ENCODE assay signal across 20 cellular contexts in the genomic region with DNA sequence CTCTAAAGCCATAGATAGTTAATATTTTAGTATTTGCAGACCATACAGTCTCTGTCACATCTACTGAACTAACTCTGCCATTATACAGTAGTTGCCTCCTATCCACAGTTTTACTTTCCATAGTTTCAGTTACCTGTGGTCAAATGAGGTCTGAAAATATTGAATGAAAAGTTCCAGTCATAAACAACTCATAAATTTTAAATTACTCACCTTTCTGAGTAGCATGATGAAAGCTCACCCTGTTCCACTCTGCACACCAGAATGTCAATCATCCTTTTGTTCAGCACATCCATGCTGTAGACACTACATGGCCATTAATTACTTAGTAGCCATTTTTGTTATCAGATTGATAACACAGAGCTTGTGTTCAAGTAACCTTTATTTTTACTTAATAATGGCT. TPM values are rescaled to one million over a fixed set of nuclear protein-coding genes. Genes with fewer than 3 reads are reported as not detected.
DNase-seq lines count a peak whose midpoint lies in the region; ATAC-seq, FAIRE-seq and TF ChIP-seq lines count a peak whose summit lies in the region.
"Had no signal": no experiment of that assay in that cellular context is flagged by ENCODE, and none has a peak within 500 bp of the region (broad histone marks: within the 10 kb centered on the region; RNA-seq: fewer than 3 reads in every experiment).

No MANE protein-coding gene starts in this region.

- peaks cover 14% of the 10 kb centered on the region for H3K9me3 Mint-ChIP-seq in activated T-helper 2 cell treated with anti-CD3 and anti-CD28 coated beads, Interferon-gamma antibody, Interleukin-2, Interleukin-4, amounts not matched to agents 10 μg/mL and 5 μg/mL and 100 μg/mL, durations not matched to agents 14 hours and 24 hours and 36 hours

- POLR2A ChIA-PET in Panc1 (lab: Charles Lee): no interaction called here

- ATAC-seq in Panc1: no peak
- ATAC-seq in foreskin keratinocyte: peak; percentile 45
- no peak for ATAC-seq in HG02938 (IDR thresholded peaks at IDR 0.05; ENCODE audit: unreplicated experiment)
- ATAC-seq: GM23338 had no signal

- TF ChIP-seq CTCF in Panc1 (IDR thresholded peaks at IDR 0.05) (no peak), bronchial epithelial cell (IDR thresholded peaks at IDR 0.05; ENCODE audit: insufficient read depth, low read length, severe bottlenecking) (no peak), foreskin keratinocyte (conservative IDR thresholded peaks at IDR 0.05) (no peak)

- H3K27me3 ChIP-seq in Panc1 (ENCODE audit: control insufficient read depth, insufficient read depth, low read length): no peaks in the 10 kb centered on the region
- H3K27me3 ChIP-seq in bronchial epithelial cell (ENCODE audit: control insufficient read depth, insufficient read depth, low read length): no peaks in the 10 kb centered on the region
- no peaks in the 10 kb centered on the region for H3K27me3 ChIP-seq in foreskin keratinocyte

- DNase-seq in M059J (ENCODE audit: low read depth): peak; percentile 44
- no peak for DNase-seq in Panc1 (ENCODE audit: low read depth, low spot score)
- DNase-seq in bronchial epithelial cell (ENCODE audit: low read depth): peak; percentile 72
- DNase-seq in foreskin keratinocyte: peak in 1 of 2 donors; percentile 79
- DNase-seq in pons (ENCODE audit: low spot score): no peak
- DNase-seq in cerebellar nuclear complex (lab: John Stamatoyannopoulos, UW): no peak
- DNase-seq in activated T-helper 2 cell treated with anti-CD3 and anti-CD28 coated beads, Interferon-gamma antibody, Interleukin-2, Interleukin-4, amounts not matched to agents 10 μg/mL and 5 μg/mL and 100 μg/mL, durations not matched to agents 14 hours and 24 hours and 36 hours (ENCODE audit: low spot score): no peak
- DNase-seq: AML-193; CD4-positive, alpha-beta memory T cell; DMS153; DMS79; GDM1; HCEC 1CT; IMR-90 had no signal

- in situ Hi-C loops in Panc1 (cut with HindIII; ENCODE audit: low pct_unique_long_range_greater_than_20kb, low sequenced_read_pairs): no loop called here

- peaks cover 42% of the 10 kb centered on the region for H3K9me3 ChIP-seq in Panc1 (ENCODE audit: control insufficient read depth, insufficient read depth, low read depth, low read length)

- no peaks in the 10 kb centered on the region for H3K36me3 ChIP-seq in Panc1 (ENCODE audit: control insufficient read depth, insufficient read depth, low read length)
- H3K36me3 ChIP-seq in bronchial epithelial cell (ENCODE audit: control insufficient read depth, insufficient read depth, low read length): no peaks in the 10 kb centered on the region

- intact Hi-C loops in Panc1 (cut with micrococcal nuclease; ENCODE audit: unreplicated experiment): no loop called here
- intact Hi-C loops in activated T-helper 2 cell treated with anti-CD3 and anti-CD28 coated beads, Interferon-gamma antibody, Interleukin-2, Interleukin-4, amounts not matched to agents 10 μg/mL and 5 μg/mL and 100 μg/mL, durations not matched to agents 14 hours and 24 hours and 36 hours (cut with micrococcal nuclease): no loop called here

- H3K4me3 ChIP-seq in Panc1 (ENCODE audit: low read depth in 2 of 2, low read length in 2 of 2): no peak overlapping the region
- H3K4me3 ChIP-seq in bronchial epithelial cell (ENCODE audit: low read depth, low read length): no peak overlapping the region
- H3K4me3 ChIP-seq: GM23338 had no signal

- no peak overlapping the region for H3K4me3 Mint-ChIP-seq in activated T-helper 2 cell treated with anti-CD3 and anti-CD28 coated beads, Interferon-gamma antibody, Interleukin-2, Interleukin-4, amounts not matched to agents 10 μg/mL and 5 μg/mL and 100 μg/mL, durations not matched to agents 14 hours and 24 hours and 36 hours (ENCODE audit: low read depth)
- H3K4me3 Mint-ChIP-seq: CD4-positive, alpha-beta memory T cell; GM23338 had no signal

- no TSS peak for BruUV-seq in Panc1 (replicated peaks; lab: Mats Ljungman, UMichigan)

- CTCF ChIA-PET in Panc1 (lab: Charles Lee): no interaction called here

- no peak overlapping the region for H3K27ac Mint-ChIP-seq in activated T-helper 2 cell treated with anti-CD3 and anti-CD28 coated beads, Interferon-gamma antibody, Interleukin-2, Interleukin-4, amounts not matched to agents 10 μg/mL and 5 μg/mL and 100 μg/mL, durations not matched to agents 14 hours and 24 hours and 36 hours
- H3K27ac Mint-ChIP-seq: CD4-positive, alpha-beta memory T cell; GM23338 had no signal

- no peak for FAIRE-seq in bronchial epithelial cell (lab: Jason Lieb, UNC)
- FAIRE-seq: GM18507, H54 had no signal

- no peaks in the 10 kb centered on the region for H3K4me1 Mint-ChIP-seq in activated T-helper 2 cell treated with anti-CD3 and anti-CD28 coated beads, Interferon-gamma antibody, Interleukin-2, Interleukin-4, amounts not matched to agents 10 μg/mL and 5 μg/mL and 100 μg/mL, durations not matched to agents 14 hours and 24 hours and 36 hours (ENCODE audit: low read depth)
- H3K4me1 Mint-ChIP-seq: CD4-positive, alpha-beta memory T cell; GM23338 had no signal

- H3K27me3 Mint-ChIP-seq in activated T-helper 2 cell treated with anti-CD3 and anti-CD28 coated beads, Interferon-gamma antibody, Interleukin-2, Interleukin-4, amounts not matched to agents 10 μg/mL and 5 μg/mL and 100 μg/mL, durations not matched to agents 14 hours and 24 hours and 36 hours (ENCODE audit: low read depth): peaks cover under 1% of the 10 kb centered on the region

- H3K4me1 ChIP-seq in Panc1 (ENCODE audit: control insufficient read depth, insufficient read depth, low read length) (peaks cover 15% of the 10 kb centered on the region; the same call in 1 of the 2 replicates), foreskin keratinocyte (peaks cover 48% of the 10 kb centered on the region)

- peak overlapping the region; percentile 2; the same call in 1 of the 2 replicates for H3K27ac ChIP-seq in Panc1 (ENCODE audit: low read length)
- H3K27ac ChIP-seq in foreskin keratinocyte: peak overlapping the region; percentile 60
- H3K27ac ChIP-seq: C4-2B, HL-60 had no signal

- H3K36me3 Mint-ChIP-seq in activated T-helper 2 cell treated with anti-CD3 and anti-CD28 coated beads, Interferon-gamma antibody, Interleukin-2, Interleukin-4, amounts not matched to agents 10 μg/mL and 5 μg/mL and 100 μg/mL, durations not matched to agents 14 hours and 24 hours and 36 hours (ENCODE audit: low read depth): no peaks in the 10 kb centered on the region

RNA-seq across cellular contexts. Expression of a gene that starts 51.7 kb away (rescaled TPM):
- 5.7 and 10.4 TPM in 2 replicates for total RNA-seq in M059J (2014; rRNA removed; shearing (Covaris generic))
- total RNA-seq in Panc1 (2021; ENCODE audit: unreplicated experiment): 35.3 TPM
- 31.8 TPM for polyA plus RNA-seq in Panc1 (2012; ENCODE audit: insufficient read length)
- total RNA-seq in bronchial epithelial cell: 8.8 and 10.3 TPM in 2 replicates
- total RNA-seq in foreskin keratinocyte: 2.4 and 3.7 TPM in 2 replicates
- 2.2 and 3.2 TPM in 2 replicates for polyA plus RNA-seq in foreskin keratinocyte
- total RNA-seq in activated T-helper 2 cell treated with anti-CD3 and anti-CD28 coated beads, Interferon-gamma antibody, Interleukin-2, Interleukin-4, amounts not matched to agents 10 μg/mL and 5 μg/mL and 100 μg/mL, durations not matched to agents 14 hours and 24 hours and 36 hours: 3.5 and 4.1 TPM in 2 replicates

Comparison
In these comparisons a context has a peak if more than half of its experiments do, and no peak if none do; other contexts are left out.
1. DNase-seq: peak in M059J (single experiment) and bronchial epithelial cell (single experiment); none in Panc1 (single experiment), pons (single experiment), cerebellar nuclear complex (0 of 2) and activated T-helper 2 cell treated with anti-CD3 and anti-CD28 coated beads, Interferon-gamma antibody, Interleukin-2, Interleukin-4, amounts not matched to agents 10 μg/mL and 5 μg/mL and 100 μg/mL, durations not matched to agents 14 hours and 24 hours and 36 hours (single experiment).